ENCODE assay signal across 8 cellular contexts in the genomic region with DNA sequence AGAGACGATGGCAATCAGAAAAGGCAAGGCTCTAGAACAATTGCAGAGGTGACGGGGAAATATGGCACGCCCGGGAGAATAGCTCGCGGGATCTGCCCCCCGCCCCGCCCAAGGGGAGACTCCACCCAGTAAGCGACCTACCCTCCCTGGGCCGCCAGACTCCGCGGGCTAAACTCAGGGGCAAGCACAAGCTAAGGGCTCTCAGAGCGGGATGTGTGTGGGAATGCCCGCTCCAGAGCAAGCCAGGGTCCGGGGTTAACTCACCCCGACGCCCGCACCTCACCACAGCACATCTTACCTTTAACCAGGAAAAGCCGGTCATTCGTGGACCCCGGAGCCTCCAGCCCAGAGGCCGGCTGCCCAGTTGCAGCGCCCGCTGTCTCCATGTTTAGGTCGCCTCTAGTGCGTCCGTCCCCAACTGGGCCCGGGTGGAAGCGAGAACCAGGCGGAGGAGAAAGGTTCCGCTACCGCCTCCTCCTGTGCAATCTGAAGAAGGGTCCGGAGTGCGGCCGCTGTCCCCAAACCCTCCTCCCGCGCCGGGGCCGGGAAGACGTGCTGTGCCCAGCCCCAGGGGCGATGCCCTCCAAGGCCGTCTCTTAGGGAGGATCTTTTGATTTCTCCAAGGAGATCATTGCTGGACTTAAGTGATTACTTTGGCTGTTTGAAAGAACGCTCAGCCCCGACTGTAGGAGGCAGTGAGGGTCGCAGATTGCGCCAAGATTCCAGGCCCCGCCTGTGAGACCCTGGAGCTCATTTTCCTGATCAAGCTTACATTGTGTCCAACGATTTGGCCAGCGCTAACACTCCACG. TPM values are rescaled to one million over a fixed set of nuclear protein-coding genes. Genes with fewer than 3 reads are reported as not detected.
DNase-seq lines count a peak whose midpoint lies in the region; ATAC-seq lines count a peak whose summit lies in the region.

A gene (minus strand): TSS at position 406 of the 810 bp plus-strand sequence. CDS start 20 bp downstream, at position 386.

- CTCF ChIA-PET in T-cell (lab: Charles Lee), result interaction anchor here (0.5 to 3.6 kb wide), 5 partner anchors 8 to 1207 kb away, joined by 3 to 21 read pairs (median 4); no protein-coding TSS in a partner anchor

- peaks cover 18 to 30% (median 18%) of the 10 kb centered on the region in 3 donors for H3K4me1 Mint-ChIP-seq in T-cell

- POLR2A ChIA-PET in T-cell (lab: Charles Lee), result no interaction called here

- H3K9me3 Mint-ChIP-seq in T-cell, result no peaks in the 10 kb centered on the region

- H3K4me3 Mint-ChIP-seq in T-cell, result peak within 1 kb of the TSS; percentile 93 to 96 (median 94)

- peaks cover 11 to 14% of the 10 kb centered on the region in 2 donors for H3K27me3 Mint-ChIP-seq in T-cell

- peaks cover 12% of the 10 kb centered on the region for H3K36me3 Mint-ChIP-seq in T-cell

- H3K27ac Mint-ChIP-seq in T-cell, result peak within 1 kb of the TSS; percentile 86 to 95

- peak; percentile 56 to 93 (median 78) for DNase-seq in T-cell
- peak; percentile 35 to 92 for DNase-seq in T47D (ENCODE audit: low read depth in 1 of 2, low spot score in 1 of 2)
- DNase-seq in iris pigment epithelial cell (ENCODE audit: low read depth), result peak; percentile 96
- peak; percentile 78 to 88 for DNase-seq in stimulated activated CD4-positive, alpha-beta T cell treated with anti-CD3 and anti-CD28 coated beads, Interleukin-15, amount 100 ng/mL, for 1 hour (ENCODE audit: low read depth in 1 of 2, low spot score in 1 of 2)
- DNase-seq in NCI-H2081 (lab: John Stamatoyannopoulos, UW), result no peak
- no peak for DNase-seq in NCI-H2227 (lab: John Stamatoyannopoulos, UW; ENCODE audit: unreplicated experiment)

- in situ Hi-C loops in T47D (cut with HindIII; ENCODE audit: low pct_unique_long_range_greater_than_20kb, low sequenced_read_pairs), result no loop called here

- ATAC-seq in GM18861 (IDR thresholded peaks at IDR 0.05; ENCODE audit: unreplicated experiment) (peak; percentile 83), HG03064 (IDR thresholded peaks at IDR 0.05; ENCODE audit: low read depth, unreplicated experiment) (peak; percentile 79), T-cell (replicated peaks in 1 of 4) (peak; percentile 94 to 97 (median 94))

RNA-seq across cellular contexts. Expression of the gene that starts here (rescaled TPM):
- 10 to 100 TPM; 10.3 to 17.9 (median 12.9) TPM for total RNA-seq in T-cell

Comparison
In these comparisons a context has a peak if more than half of its experiments do, and no peak if none do; other contexts are left out.
1. DNase-seq: peak in T-cell (34 of 34), T47D (2 of 2), iris pigment epithelial cell (single experiment) and stimulated activated CD4-positive, alpha-beta T cell treated with anti-CD3 and anti-CD28 coated beads, Interleukin-15, amount 100 ng/mL, for 1 hour (2 of 2); none in NCI-H2081 (0 of 2) and NCI-H2227 (single experiment).
2. Peak in every context shown above with its lines, with median percentiles within 50 percentile points of each other: ATAC-seq.